ENCODE assay signal across 1 cellular context in the genomic region with DNA sequence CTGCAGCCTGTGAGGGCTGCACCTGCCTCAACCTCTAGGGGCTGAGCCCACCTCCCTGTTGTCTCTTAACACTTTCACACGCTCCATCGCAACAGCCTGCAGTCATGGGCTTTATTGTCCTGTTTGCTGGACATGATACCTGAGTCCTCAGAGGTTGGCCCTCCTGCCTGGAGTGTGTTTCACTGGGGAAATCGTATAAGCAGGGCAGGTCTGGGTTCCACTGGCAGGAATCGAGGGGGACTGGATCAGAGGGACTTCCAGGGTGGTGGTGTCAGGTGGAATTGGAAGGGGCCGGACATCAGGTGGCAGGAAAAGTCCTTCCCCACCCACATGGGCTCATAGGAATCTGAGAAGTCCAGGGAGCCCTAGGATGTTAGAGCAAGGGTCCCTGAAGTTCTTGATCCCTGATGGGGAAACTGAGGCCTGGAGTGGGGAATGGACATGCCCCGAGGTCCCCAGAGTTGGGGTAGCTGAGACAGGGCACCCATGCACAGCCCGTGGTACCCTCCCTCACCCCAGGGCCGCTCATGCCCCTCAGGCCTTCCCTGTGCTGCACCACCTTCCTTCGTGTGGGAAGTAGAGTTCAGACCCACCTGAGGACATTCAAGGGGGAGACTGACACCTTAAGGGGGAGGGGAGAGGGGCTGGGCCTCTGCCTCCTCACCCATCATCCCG.
A peak's percentile ranks its signal among the peaks of the same experiment; 100 is the strongest.
TF ChIP-seq lines count a peak whose summit lies in the region.

No MANE protein-coding gene starts in this region.

TF ChIP-seq in K562, 482 proteins besides CTCF, POLR2A, EP300 and RAD21 (continued from another document):
- TF ChIP-seq, protein P1, sequence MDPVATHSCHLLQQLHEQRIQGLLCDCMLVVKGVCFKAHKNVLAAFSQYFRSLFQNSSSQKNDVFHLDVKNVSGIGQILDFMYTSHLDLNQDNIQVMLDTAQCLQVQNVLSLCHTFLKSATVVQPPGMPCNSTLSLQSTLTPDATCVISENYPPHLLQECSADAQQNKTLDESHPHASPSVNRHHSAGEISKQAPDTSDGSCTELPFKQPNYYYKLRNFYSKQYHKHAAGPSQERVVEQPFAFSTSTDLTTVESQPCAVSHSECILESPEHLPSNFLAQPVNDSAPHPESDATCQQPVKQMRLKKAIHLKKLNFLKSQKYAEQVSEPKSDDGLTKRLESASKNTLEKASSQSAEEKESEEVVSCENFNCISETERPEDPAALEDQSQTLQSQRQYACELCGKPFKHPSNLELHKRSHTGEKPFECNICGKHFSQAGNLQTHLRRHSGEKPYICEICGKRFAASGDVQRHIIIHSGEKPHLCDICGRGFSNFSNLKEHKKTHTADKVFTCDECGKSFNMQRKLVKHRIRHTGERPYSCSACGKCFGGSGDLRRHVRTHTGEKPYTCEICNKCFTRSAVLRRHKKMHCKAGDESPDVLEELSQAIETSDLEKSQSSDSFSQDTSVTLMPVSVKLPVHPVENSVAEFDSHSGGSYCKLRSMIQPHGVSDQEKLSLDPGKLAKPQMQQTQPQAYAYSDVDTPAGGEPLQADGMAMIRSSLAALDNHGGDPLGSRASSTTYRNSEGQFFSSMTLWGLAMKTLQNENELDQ (CRISPR knock-in tag; IDR thresholded peaks at IDR 0.05; ENCODE audit: borderline replicate concordance): no peak
- TF ChIP-seq PHB (CRISPR knock-in tag; IDR thresholded peaks at IDR 0.05): peak; percentile 26; the same call in 1 of the 2 replicates
- TF ChIP-seq, protein P2, sequence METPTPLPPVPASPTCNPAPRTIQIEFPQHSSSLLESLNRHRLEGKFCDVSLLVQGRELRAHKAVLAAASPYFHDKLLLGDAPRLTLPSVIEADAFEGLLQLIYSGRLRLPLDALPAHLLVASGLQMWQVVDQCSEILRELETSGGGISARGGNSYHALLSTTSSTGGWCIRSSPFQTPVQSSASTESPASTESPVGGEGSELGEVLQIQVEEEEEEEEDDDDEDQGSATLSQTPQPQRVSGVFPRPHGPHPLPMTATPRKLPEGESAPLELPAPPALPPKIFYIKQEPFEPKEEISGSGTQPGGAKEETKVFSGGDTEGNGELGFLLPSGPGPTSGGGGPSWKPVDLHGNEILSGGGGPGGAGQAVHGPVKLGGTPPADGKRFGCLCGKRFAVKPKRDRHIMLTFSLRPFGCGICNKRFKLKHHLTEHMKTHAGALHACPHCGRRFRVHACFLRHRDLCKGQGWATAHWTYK (CRISPR knock-in tag; IDR thresholded peaks at IDR 0.05): peak; percentile 80
- peak; percentile 70; the same call in 1 of the 2 replicates for TF ChIP-seq ZNF445 (CRISPR knock-in tag; IDR thresholded peaks at IDR 0.05; ENCODE audit: low read depth)
- 0 out of 2 replicates have a peak, but pooled peaks have one; percentile 12 for TF ChIP-seq ZNF197 (CRISPR knock-in tag; IDR thresholded peaks at IDR 0.05; ENCODE audit: low read depth)
- TF ChIP-seq SRSF7 (optimal IDR thresholded peaks at IDR 0.05; ENCODE audit: low read depth, low read length): no peak
- TF ChIP-seq HOXB6 (CRISPR knock-in tag; IDR thresholded peaks at IDR 0.05; ENCODE audit: borderline replicate concordance): 0 out of 2 replicates have a peak, but pooled peaks have one; percentile 26
- no peak for TF ChIP-seq NFATC3 (IDR thresholded peaks at IDR 0.05)
- TF ChIP-seq, protein P3, sequence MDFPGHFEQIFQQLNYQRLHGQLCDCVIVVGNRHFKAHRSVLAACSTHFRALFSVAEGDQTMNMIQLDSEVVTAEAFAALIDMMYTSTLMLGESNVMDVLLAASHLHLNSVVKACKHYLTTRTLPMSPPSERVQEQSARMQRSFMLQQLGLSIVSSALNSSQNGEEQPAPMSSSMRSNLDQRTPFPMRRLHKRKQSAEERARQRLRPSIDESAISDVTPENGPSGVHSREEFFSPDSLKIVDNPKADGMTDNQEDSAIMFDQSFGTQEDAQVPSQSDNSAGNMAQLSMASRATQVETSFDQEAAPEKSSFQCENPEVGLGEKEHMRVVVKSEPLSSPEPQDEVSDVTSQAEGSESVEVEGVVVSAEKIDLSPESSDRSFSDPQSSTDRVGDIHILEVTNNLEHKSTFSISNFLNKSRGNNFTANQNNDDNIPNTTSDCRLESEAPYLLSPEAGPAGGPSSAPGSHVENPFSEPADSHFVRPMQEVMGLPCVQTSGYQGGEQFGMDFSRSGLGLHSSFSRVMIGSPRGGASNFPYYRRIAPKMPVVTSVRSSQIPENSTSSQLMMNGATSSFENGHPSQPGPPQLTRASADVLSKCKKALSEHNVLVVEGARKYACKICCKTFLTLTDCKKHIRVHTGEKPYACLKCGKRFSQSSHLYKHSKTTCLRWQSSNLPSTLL (IDR thresholded peaks at IDR 0.05): no peak
- TF ChIP-seq, protein P4, sequence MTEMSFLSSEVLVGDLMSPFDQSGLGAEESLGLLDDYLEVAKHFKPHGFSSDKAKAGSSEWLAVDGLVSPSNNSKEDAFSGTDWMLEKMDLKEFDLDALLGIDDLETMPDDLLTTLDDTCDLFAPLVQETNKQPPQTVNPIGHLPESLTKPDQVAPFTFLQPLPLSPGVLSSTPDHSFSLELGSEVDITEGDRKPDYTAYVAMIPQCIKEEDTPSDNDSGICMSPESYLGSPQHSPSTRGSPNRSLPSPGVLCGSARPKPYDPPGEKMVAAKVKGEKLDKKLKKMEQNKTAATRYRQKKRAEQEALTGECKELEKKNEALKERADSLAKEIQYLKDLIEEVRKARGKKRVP (CRISPR knock-in tag; IDR thresholded peaks at IDR 0.05): peak; percentile 61; the same call in 1 of the 2 replicates
- no peak for TF ChIP-seq CREM (IDR thresholded peaks at IDR 0.05; ENCODE audit: low read depth)
- TF ChIP-seq, protein P5, sequence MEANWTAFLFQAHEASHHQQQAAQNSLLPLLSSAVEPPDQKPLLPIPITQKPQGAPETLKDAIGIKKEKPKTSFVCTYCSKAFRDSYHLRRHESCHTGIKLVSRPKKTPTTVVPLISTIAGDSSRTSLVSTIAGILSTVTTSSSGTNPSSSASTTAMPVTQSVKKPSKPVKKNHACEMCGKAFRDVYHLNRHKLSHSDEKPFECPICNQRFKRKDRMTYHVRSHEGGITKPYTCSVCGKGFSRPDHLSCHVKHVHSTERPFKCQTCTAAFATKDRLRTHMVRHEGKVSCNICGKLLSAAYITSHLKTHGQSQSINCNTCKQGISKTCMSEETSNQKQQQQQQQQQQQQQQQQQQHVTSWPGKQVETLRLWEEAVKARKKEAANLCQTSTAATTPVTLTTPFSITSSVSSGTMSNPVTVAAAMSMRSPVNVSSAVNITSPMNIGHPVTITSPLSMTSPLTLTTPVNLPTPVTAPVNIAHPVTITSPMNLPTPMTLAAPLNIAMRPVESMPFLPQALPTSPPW (CRISPR knock-in tag; IDR thresholded peaks at IDR 0.05): no peak
- TF ChIP-seq, protein P6, sequence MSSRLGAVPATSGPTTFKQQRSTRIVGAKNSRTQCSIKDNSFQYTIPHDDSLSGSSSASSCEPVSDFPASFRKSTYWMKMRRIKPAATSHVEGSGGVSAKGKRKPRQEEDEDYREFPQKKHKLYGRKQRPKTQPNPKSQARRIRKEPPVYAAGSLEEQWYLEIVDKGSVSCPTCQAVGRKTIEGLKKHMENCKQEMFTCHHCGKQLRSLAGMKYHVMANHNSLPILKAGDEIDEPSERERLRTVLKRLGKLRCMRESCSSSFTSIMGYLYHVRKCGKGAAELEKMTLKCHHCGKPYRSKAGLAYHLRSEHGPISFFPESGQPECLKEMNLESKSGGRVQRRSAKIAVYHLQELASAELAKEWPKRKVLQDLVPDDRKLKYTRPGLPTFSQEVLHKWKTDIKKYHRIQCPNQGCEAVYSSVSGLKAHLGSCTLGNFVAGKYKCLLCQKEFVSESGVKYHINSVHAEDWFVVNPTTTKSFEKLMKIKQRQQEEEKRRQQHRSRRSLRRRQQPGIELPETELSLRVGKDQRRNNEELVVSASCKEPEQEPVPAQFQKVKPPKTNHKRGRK (tag; IDR thresholded peaks at IDR 0.05): no peak
- peak; percentile 12; the same call in 1 of the 2 replicates for TF ChIP-seq NFRKB (IDR thresholded peaks at IDR 0.05; ENCODE audit: low read depth)
- TF ChIP-seq, protein P7, sequence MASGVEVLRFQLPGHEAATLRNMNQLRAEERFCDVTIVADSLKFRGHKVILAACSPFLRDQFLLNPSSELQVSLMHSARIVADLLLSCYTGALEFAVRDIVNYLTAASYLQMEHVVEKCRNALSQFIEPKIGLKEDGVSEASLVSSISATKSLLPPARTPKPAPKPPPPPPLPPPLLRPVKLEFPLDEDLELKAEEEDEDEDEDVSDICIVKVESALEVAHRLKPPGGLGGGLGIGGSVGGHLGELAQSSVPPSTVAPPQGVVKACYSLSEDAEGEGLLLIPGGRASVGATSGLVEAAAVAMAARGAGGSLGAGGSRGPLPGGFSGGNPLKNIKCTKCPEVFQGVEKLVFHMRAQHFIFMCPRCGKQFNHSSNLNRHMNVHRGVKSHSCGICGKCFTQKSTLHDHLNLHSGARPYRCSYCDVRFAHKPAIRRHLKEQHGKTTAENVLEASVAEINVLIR (CRISPR knock-in tag; IDR thresholded peaks at IDR 0.05): 0 out of 2 replicates have a peak, but pooled peaks have one; percentile 8
- TF ChIP-seq CCAR2 (IDR thresholded peaks at IDR 0.05; ENCODE audit: low read depth, low read length): no peak
- TF ChIP-seq, protein P8, sequence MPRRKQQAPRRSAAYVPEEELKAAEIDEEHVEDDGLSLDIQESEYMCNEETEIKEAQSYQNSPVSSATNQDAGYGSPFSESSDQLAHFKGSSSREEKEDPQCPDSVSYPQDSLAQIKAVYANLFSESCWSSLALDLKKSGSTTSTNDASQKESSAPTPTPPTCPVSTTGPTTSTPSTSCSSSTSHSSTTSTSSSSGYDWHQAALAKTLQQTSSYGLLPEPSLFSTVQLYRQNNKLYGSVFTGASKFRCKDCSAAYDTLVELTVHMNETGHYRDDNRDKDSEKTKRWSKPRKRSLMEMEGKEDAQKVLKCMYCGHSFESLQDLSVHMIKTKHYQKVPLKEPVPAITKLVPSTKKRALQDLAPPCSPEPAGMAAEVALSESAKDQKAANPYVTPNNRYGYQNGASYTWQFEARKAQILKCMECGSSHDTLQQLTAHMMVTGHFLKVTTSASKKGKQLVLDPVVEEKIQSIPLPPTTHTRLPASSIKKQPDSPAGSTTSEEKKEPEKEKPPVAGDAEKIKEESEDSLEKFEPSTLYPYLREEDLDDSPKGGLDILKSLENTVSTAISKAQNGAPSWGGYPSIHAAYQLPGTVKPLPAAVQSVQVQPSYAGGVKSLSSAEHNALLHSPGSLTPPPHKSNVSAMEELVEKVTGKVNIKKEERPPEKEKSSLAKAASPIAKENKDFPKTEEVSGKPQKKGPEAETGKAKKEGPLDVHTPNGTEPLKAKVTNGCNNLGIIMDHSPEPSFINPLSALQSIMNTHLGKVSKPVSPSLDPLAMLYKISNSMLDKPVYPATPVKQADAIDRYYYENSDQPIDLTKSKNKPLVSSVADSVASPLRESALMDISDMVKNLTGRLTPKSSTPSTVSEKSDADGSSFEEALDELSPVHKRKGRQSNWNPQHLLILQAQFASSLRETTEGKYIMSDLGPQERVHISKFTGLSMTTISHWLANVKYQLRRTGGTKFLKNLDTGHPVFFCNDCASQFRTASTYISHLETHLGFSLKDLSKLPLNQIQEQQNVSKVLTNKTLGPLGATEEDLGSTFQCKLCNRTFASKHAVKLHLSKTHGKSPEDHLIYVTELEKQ (CRISPR knock-in tag; IDR thresholded peaks at IDR 0.05): 0 out of 2 replicates have a peak, but pooled peaks have one; percentile 46
- 0 out of 2 replicates have a peak, but pooled peaks have one; percentile 4 for TF ChIP-seq CBFB (CRISPR knock-in tag; IDR thresholded peaks at IDR 0.05)
- TF ChIP-seq, protein P9, sequence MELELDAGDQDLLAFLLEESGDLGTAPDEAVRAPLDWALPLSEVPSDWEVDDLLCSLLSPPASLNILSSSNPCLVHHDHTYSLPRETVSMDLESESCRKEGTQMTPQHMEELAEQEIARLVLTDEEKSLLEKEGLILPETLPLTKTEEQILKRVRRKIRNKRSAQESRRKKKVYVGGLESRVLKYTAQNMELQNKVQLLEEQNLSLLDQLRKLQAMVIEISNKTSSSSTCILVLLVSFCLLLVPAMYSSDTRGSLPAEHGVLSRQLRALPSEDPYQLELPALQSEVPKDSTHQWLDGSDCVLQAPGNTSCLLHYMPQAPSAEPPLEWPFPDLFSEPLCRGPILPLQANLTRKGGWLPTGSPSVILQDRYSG (tag; conservative IDR thresholded peaks at IDR 0.05; ENCODE audit: low read depth): 0 out of 2 replicates have a peak, but pooled peaks have one; percentile 41
- TF ChIP-seq CBFA2T2 (conservative IDR thresholded peaks at IDR 0.05): no peak
- TF ChIP-seq, protein P10, sequence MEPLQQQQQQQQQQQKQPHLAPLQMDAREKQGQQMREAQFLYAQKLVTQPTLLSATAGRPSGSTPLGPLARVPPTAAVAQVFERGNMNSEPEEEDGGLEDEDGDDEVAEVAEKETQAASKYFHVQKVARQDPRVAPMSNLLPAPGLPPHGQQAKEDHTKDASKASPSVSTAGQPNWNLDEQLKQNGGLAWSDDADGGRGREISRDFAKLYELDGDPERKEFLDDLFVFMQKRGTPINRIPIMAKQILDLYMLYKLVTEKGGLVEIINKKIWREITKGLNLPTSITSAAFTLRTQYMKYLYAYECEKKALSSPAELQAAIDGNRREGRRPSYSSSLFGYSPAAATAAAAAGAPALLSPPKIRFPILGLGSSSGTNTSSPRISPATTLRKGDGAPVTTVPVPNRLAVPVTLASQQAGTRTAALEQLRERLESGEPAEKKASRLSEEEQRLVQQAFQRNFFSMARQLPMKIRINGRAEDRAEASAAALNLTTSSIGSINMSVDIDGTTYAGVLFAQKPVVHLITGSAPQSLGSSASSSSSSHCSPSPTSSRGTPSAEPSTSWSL (CRISPR knock-in tag; IDR thresholded peaks at IDR 0.05; ENCODE audit: borderline replicate concordance): peak; percentile 82; the same call in 1 of the 2 replicates
- peak; percentile 59; the same call in 1 of the 2 replicates for TF ChIP-seq SMARCA5 (IDR thresholded peaks at IDR 0.05)
- TF ChIP-seq ZNF134 (CRISPR knock-in tag; conservative IDR thresholded peaks at IDR 0.05): peak; percentile 36; the same call in 1 of the 2 replicates
- no peak for TF ChIP-seq JUND (IDR thresholded peaks at IDR 0.05; ENCODE audit: borderline replicate concordance, low read depth, low read length)
- TF ChIP-seq JUND (tag; IDR thresholded peaks at IDR 0.05; ENCODE audit: borderline replicate concordance, low read depth, low read length): peak; percentile 9; the same call in 1 of the 3 replicates
- no peak for TF ChIP-seq ZNF217 (CRISPR knock-in tag; IDR thresholded peaks at IDR 0.05)
- TF ChIP-seq ZNF175 (CRISPR knock-in tag; IDR thresholded peaks at IDR 0.05; ENCODE audit: low read depth): 0 out of 2 replicates have a peak, but pooled peaks have one; percentile 56
- no peak for TF ChIP-seq FOXK2 (conservative IDR thresholded peaks at IDR 0.05 in 1 of 2, IDR thresholded peaks at IDR 0.05 in 1 of 2; ENCODE audit: low read depth in 2 of 2)
- peak in 1 of 2 experiments; percentile 25; a peak in 1 of 4 replicates for TF ChIP-seq SRF (CRISPR knock-in tag; IDR thresholded peaks at IDR 0.05)
- TF ChIP-seq, protein P11, sequence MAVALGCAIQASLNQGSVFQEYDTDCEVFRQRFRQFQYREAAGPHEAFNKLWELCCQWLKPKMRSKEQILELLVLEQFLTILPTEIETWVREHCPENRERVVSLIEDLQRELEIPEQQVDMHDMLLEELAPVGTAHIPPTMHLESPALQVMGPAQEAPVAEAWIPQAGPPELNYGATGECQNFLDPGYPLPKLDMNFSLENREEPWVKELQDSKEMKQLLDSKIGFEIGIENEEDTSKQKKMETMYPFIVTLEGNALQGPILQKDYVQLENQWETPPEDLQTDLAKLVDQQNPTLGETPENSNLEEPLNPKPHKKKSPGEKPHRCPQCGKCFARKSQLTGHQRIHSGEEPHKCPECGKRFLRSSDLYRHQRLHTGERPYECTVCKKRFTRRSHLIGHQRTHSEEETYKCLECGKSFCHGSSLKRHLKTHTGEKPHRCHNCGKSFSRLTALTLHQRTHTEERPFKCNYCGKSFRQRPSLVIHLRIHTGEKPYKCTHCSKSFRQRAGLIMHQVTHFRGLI (CRISPR knock-in tag; IDR thresholded peaks at IDR 0.05): 0 out of 2 replicates have a peak, but pooled peaks have one; percentile 11
- TF ChIP-seq ELF2 (CRISPR knock-in tag; IDR thresholded peaks at IDR 0.05): no peak
